ENCODE assay signal across 17 cellular contexts in the genomic region with DNA sequence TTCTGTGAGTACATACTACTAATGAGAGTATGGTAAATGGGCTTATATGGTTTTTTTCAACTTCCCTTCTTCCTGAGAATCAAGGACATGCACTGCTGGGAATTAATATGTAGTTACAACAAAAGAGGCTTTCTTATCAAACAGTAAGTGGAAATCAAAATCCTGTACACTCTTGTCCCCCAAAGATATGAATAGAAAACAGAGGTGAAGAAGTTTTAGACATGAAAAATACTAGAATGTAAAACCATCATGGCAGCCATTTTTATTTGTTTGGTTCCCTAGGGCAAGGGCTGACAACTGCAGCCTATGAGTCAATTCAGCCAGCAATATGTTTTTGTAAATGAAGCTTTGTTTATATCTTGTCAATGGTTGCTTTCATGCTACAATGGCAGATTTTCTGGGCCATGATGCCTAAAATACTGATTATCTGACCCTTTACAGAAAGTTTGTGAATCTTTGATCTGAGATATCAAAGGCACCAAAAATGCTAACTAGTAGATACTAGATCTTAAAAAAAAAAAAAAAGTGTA.
"Had no signal": no experiment of that assay in that cellular context is flagged by ENCODE, and none has a peak within 500 bp of the region (broad histone marks: within the 10 kb centered on the region; RNA-seq: fewer than 3 reads in every experiment).

No MANE protein-coding gene starts in this region.

- ATAC-seq: lower lobe of right lung, psoas muscle, right lobe of liver had no signal

- H3K4me1 Mint-ChIP-seq: naive B cell had no signal

- FAIRE-seq: islet of Langerhans had no signal

- H3K4me3 Mint-ChIP-seq: activated CD4-positive, alpha-beta memory T cell treated with anti-CD3 and anti-CD28 coated beads for 36 hours; activated naive CD8-positive, alpha-beta T cell; activated T-helper 1 cell treated with anti-CD3 and anti-CD28 coated beads, Interleukin-12 subunit alpha, Interleukin-12 subunit beta, Interleukin-2, Interleukin-4 antibody, amounts not matched to agents 30 ng/mL and 10 ng/mL and 1 ng/mL, durations not matched to agents 14 hours and 24 hours and 36 hours; dendritic cell treated with granulocyte-macrophage colony-stimulating factor and Interleukin-4, amounts not matched to agents 40 ng/mL and 50 ng/mL, for 4 days; type B pancreatic cell had no signal

- H3K36me3 Mint-ChIP-seq: activated CD4-positive, alpha-beta memory T cell treated with anti-CD3 and anti-CD28 coated beads for 36 hours; activated naive CD8-positive, alpha-beta T cell; naive B cell had no signal

- H3K27ac Mint-ChIP-seq: activated CD4-positive, alpha-beta memory T cell treated with anti-CD3 and anti-CD28 coated beads for 36 hours; activated naive CD8-positive, alpha-beta T cell; activated T-helper 1 cell treated with anti-CD3 and anti-CD28 coated beads, Interleukin-12 subunit alpha, Interleukin-12 subunit beta, Interleukin-2, Interleukin-4 antibody, amounts not matched to agents 30 ng/mL and 10 ng/mL and 1 ng/mL, durations not matched to agents 14 hours and 24 hours and 36 hours; dendritic cell treated with granulocyte-macrophage colony-stimulating factor and Interleukin-4, amounts not matched to agents 40 ng/mL and 50 ng/mL, for 4 days; naive B cell; type B pancreatic cell had no signal

- DNase-seq: activated CD4-positive, alpha-beta memory T cell treated with anti-CD3 and anti-CD28 coated beads for 36 hours; activated CD4-positive, alpha-beta T cell treated with anti-CD3 and anti-CD28 coated beads for 4 hours; activated T-cell treated with anti-CD3 and anti-CD28 coated beads for 4 hours; amniotic stem cell; effector memory CD4-positive, alpha-beta T cell; lower lobe of right lung; naive B cell; psoas muscle; right lobe of liver; stimulated activated CD4-positive, alpha-beta T cell treated with anti-CD3 and anti-CD28 coated beads, Interleukin-4, amount 100 ng/mL, for 1 hour; stomach; testis had no signal

- H3K27me3 Mint-ChIP-seq: activated naive CD8-positive, alpha-beta T cell; naive B cell; type B pancreatic cell had no signal

- H3K9me3 Mint-ChIP-seq: activated CD4-positive, alpha-beta memory T cell treated with anti-CD3 and anti-CD28 coated beads for 36 hours; activated T-helper 1 cell treated with anti-CD3 and anti-CD28 coated beads, Interleukin-12 subunit alpha, Interleukin-12 subunit beta, Interleukin-2, Interleukin-4 antibody, amounts not matched to agents 30 ng/mL and 10 ng/mL and 1 ng/mL, durations not matched to agents 14 hours and 24 hours and 36 hours; dendritic cell treated with granulocyte-macrophage colony-stimulating factor and Interleukin-4, amounts not matched to agents 40 ng/mL and 50 ng/mL, for 4 days; type B pancreatic cell had no signal
